8 cellular contexts compared by ENCODE assay signal in genomic region chr1:212606734-212607205, GRCh38. TPM values are rescaled to one million over a fixed set of nuclear protein-coding genes. Genes with fewer than 3 reads are reported as not detected.
A peak's percentile ranks its signal among the peaks of the same experiment; 100 is the strongest.
DNase-seq lines count a peak whose midpoint lies in the region; ATAC-seq and TF ChIP-seq lines count a peak whose summit lies in the region.

No MANE protein-coding gene starts in this region.

- no peaks in the 10 kb centered on the region for H3K9me2 ChIP-seq in SK-N-SH

- H3K27ac ChIP-seq in SK-N-SH (ENCODE audit: low read depth in 2 of 2, low read length in 1 of 2) (no peak overlapping the region), ectodermal cell (ENCODE audit: insufficient read depth, low read depth, low read length, poor library complexity, severe bottlenecking) (no peak overlapping the region), muscle layer of colon (ENCODE audit: low read depth, low read length) (no peak overlapping the region), suprapubic skin (peak overlapping the region; percentile 98)

- H3K4me3 ChIP-seq in SK-N-SH (ENCODE audit: low read depth in 2 of 2, low read length in 1 of 2) = peak overlapping the region; percentile 45 to 71; a peak in 3 of 4 replicates
- peak overlapping the region; percentile 75 for H3K4me3 ChIP-seq in ectodermal cell (ENCODE audit: insufficient read depth, low read depth, low read length)
- peak overlapping the region; percentile 10 to 80 for H3K4me3 ChIP-seq in muscle layer of colon (ENCODE audit: low read depth in 1 of 2, low read length in 2 of 2)
- peak overlapping the region; percentile 91 for H3K4me3 ChIP-seq in suprapubic skin

- ATAC-seq in SK-N-SH treated with all-trans-retinoic acid at 6 μM for 48 hours (no peak), GM19467 (IDR thresholded peaks at IDR 0.05; ENCODE audit: unreplicated experiment) (no peak)

- H3K27ac Mint-ChIP-seq in activated CD4-positive, alpha-beta T cell treated with anti-CD3 and anti-CD28 coated beads, Interleukin-2, amount 10 ng/mL, durations not matched to agents 24 days and 14 days = peak overlapping the region; percentile 84

- H4K20me1 ChIP-seq in SK-N-SH (ENCODE audit: insufficient read depth) = no peaks in the 10 kb centered on the region; the same call in 1 of the 2 replicates

- CTCF ChIA-PET in SK-N-SH (lab: Yijun Ruan, JAX) = interaction anchor here (1.3 to 2.7 kb wide), 3 partner anchors 10 to 129 kb away, joined by 4 to 13 read pairs (median 6); no protein-coding TSS in a partner anchor

- H3K4me3 Mint-ChIP-seq in activated CD4-positive, alpha-beta T cell treated with anti-CD3 and anti-CD28 coated beads, Interleukin-2, amount 10 ng/mL, durations not matched to agents 24 days and 14 days = peak overlapping the region; percentile 90

- 4% methylated on average over 17 of the region's 44 CpGs for WGBS in SK-N-SH (ENCODE audit: low lambda C conversion rate)
- 1% methylated on average over 43 to 44 of the region's 44 CpGs for WGBS in ectodermal cell, 2 experiments
- under 1% methylated on average over 44 of the region's 44 CpGs for WGBS in suprapubic skin

- peak overlapping the region; percentile 97 for H3K4me2 ChIP-seq in SK-N-SH

- peak; percentile 47 for DNase-seq in SK-N-SH
- DNase-seq in activated CD4-positive, alpha-beta T cell treated with anti-CD3 and anti-CD28 coated beads, Interleukin-2, amount 10 ng/mL, durations not matched to agents 24 days and 14 days = peak; percentile 92
- DNase-seq in suprapubic skin (ENCODE audit: low spot score in 2 of 2) = peak; percentile 88 to 92
- no peak for DNase-seq in mesenteric fat pad (ENCODE audit: low spot score)

- H3K36me3 ChIP-seq in SK-N-SH (replicated peaks in 1 of 2; ENCODE audit: control insufficient read depth in 1 of 2, insufficient read depth in 2 of 2, low read length in 1 of 2) (no peaks in the 10 kb centered on the region), ectodermal cell (ENCODE audit: control insufficient read depth, insufficient read depth, low read length) (no peaks in the 10 kb centered on the region), muscle layer of colon (ENCODE audit: insufficient read depth, low read length) (no peaks in the 10 kb centered on the region), suprapubic skin (no peaks in the 10 kb centered on the region)

- H2AFZ ChIP-seq in SK-N-SH (ENCODE audit: low read depth) = 0 out of 2 replicates have a peak overlapping the region, but pooled peaks have one; percentile 42

- H3K4me1 ChIP-seq in SK-N-SH (ENCODE audit: control insufficient read depth in 1 of 2, insufficient read depth in 2 of 2, low read depth in 1 of 2, low read length in 1 of 2) (peaks cover 4 to 32% of the 10 kb centered on the region in 2 experiments; a peak in 2 of 4 replicates), ectodermal cell (ENCODE audit: control insufficient read depth, insufficient read depth, low read length) (peaks cover 46% of the 10 kb centered on the region), muscle layer of colon (ENCODE audit: insufficient read depth, low read length) (peaks cover 35% of the 10 kb centered on the region), suprapubic skin (peaks cover 46% of the 10 kb centered on the region)

- TF ChIP-seq RAD21 in SK-N-SH (IDR thresholded peaks at IDR 0.05; ENCODE audit: low read length) = no peak

- intact Hi-C loops in activated CD4-positive, alpha-beta T cell treated with anti-CD3 and anti-CD28 coated beads, Interleukin-2, amount 10 ng/mL, durations not matched to agents 24 days and 14 days (cut with micrococcal nuclease) = loop anchor here (5.0 to 10.0 kb wide), 6 partner anchors 96 to 1029 kb away; partner anchors contain the start of genes DTL, FLVCR1, INTS7 and NENF

- peaks cover 49% of the 10 kb centered on the region for H3K27me3 Mint-ChIP-seq in activated CD4-positive, alpha-beta T cell treated with anti-CD3 and anti-CD28 coated beads, Interleukin-2, amount 10 ng/mL, durations not matched to agents 24 days and 14 days

- H3F3A ChIP-seq in SK-N-SH (replicated peaks; ENCODE audit: insufficient read depth) = peaks cover 6% of the 10 kb centered on the region

- H3K79me2 ChIP-seq in SK-N-SH (ENCODE audit: insufficient read depth) = no peaks in the 10 kb centered on the region

- no peak for TF ChIP-seq EP300 in SK-N-SH (IDR thresholded peaks at IDR 0.05; ENCODE audit: borderline replicate concordance in 1 of 2, low read depth in 1 of 2, low read length in 1 of 2)
- TF ChIP-seq EP300 in suprapubic skin (IDR thresholded peaks at IDR 0.05) = no peak

- no peaks in the 10 kb centered on the region for H3K9me3 Mint-ChIP-seq in activated CD4-positive, alpha-beta T cell treated with anti-CD3 and anti-CD28 coated beads, Interleukin-2, amount 10 ng/mL, durations not matched to agents 24 days and 14 days

- H3K9ac ChIP-seq in SK-N-SH = no peak overlapping the region
- peak overlapping the region; percentile 93 for H3K9ac ChIP-seq in muscle layer of colon (ENCODE audit: low read length)

- TF ChIP-seq POLR2A in suprapubic skin (IDR thresholded peaks at IDR 0.05) = peak; percentile 65 to 73

- POLR2A ChIA-PET in SK-N-SH (lab: Yijun Ruan, JAX) = no interaction called here

- H3K9me3 ChIP-seq in SK-N-SH = no peaks in the 10 kb centered on the region
- H3K9me3 ChIP-seq in ectodermal cell (ENCODE audit: control insufficient read depth, low read length) = no peaks in the 10 kb centered on the region
- peaks cover 4% of the 10 kb centered on the region for H3K9me3 ChIP-seq in muscle layer of colon (ENCODE audit: low read length)
- no peaks in the 10 kb centered on the region for H3K9me3 ChIP-seq in suprapubic skin

- H3K36me3 Mint-ChIP-seq in activated CD4-positive, alpha-beta T cell treated with anti-CD3 and anti-CD28 coated beads, Interleukin-2, amount 10 ng/mL, durations not matched to agents 24 days and 14 days (ENCODE audit: low read depth) = peaks cover 11% of the 10 kb centered on the region

- TF ChIP-seq CTCF in SK-N-SH (IDR thresholded peaks at IDR 0.05) (no peak), suprapubic skin (IDR thresholded peaks at IDR 0.05) (no peak)

- H3K4me1 Mint-ChIP-seq in activated CD4-positive, alpha-beta T cell treated with anti-CD3 and anti-CD28 coated beads, Interleukin-2, amount 10 ng/mL, durations not matched to agents 24 days and 14 days = peaks cover 38% of the 10 kb centered on the region

- H3K27me3 ChIP-seq in SK-N-SH (ENCODE audit: insufficient read depth) (peaks cover 46% of the 10 kb centered on the region), ectodermal cell (ENCODE audit: control insufficient read depth, insufficient read depth, low read length, poor library complexity, severe bottlenecking) (peaks cover 62% of the 10 kb centered on the region), muscle layer of colon (ENCODE audit: control insufficient read depth in 1 of 2, insufficient read depth in 2 of 2, low read length in 2 of 2) (peaks cover 34 to 36% of the 10 kb centered on the region in 2 donors), suprapubic skin (no peaks in the 10 kb centered on the region)

TF ChIP-seq in SK-N-SH, 30 proteins besides CTCF, POLR2A, EP300 and RAD21:
- TF ChIP-seq EZH2phosphoT487 (IDR thresholded peaks at IDR 0.05; ENCODE audit: borderline replicate concordance, low read depth) (peak; percentile 97; the same call in 1 of the 2 replicates), GATA2 (CRISPR knock-in tag; IDR thresholded peaks at IDR 0.05) (no peak)

TF ChIP-seq in SK-N-SH treated with all-trans-retinoic acid at 6 μM for 48 hours, 23 proteins besides CTCF, POLR2A, EP300 and RAD21:
- TF ChIP-seq TSHZ2 (CRISPR knock-in tag; IDR thresholded peaks at IDR 0.05) = no peak

RNA-seq across cellular contexts. Expression of gene ATF3, which starts 1.8 kb away (rescaled TPM):
- 29.7 TPM in 2 replicates for polyA plus RNA-seq in SK-N-SH (2012; rRNA removed)
- polyA plus RNA-seq in SK-N-SH (2012; cell fraction: cytosol; rRNA removed) = 16.4 and 25.6 TPM in 2 replicates
- 75.2 and 130 TPM in 2 replicates for polyA plus RNA-seq in SK-N-SH (2012; cell fraction: nucleus; rRNA removed)
- total RNA-seq in activated CD4-positive, alpha-beta T cell treated with anti-CD3 and anti-CD28 coated beads, Interleukin-2, amount 10 ng/mL, durations not matched to agents 24 days and 14 days = 21.2 and 29.5 TPM in 2 replicates
- polyA plus RNA-seq in ectodermal cell (2013, experiment 1 of 4) = 37.0 TPM
- polyA plus RNA-seq in ectodermal cell (2013, experiment 2 of 4) = 42.6 TPM
- 26.2 TPM for polyA plus RNA-seq in ectodermal cell (2013, experiment 3 of 4)
- 36.8 TPM for polyA plus RNA-seq in ectodermal cell (2013, experiment 4 of 4)
- 100 to 1,000 TPM in 2 of 4 donors, 10 to 100 TPM in 2; 43.9 to 151 (median 84.1) TPM for total RNA-seq in suprapubic skin
- 113 TPM for total RNA-seq in mesenteric fat pad
